8 cellular contexts compared by ENCODE assay signal in the genomic region with DNA sequence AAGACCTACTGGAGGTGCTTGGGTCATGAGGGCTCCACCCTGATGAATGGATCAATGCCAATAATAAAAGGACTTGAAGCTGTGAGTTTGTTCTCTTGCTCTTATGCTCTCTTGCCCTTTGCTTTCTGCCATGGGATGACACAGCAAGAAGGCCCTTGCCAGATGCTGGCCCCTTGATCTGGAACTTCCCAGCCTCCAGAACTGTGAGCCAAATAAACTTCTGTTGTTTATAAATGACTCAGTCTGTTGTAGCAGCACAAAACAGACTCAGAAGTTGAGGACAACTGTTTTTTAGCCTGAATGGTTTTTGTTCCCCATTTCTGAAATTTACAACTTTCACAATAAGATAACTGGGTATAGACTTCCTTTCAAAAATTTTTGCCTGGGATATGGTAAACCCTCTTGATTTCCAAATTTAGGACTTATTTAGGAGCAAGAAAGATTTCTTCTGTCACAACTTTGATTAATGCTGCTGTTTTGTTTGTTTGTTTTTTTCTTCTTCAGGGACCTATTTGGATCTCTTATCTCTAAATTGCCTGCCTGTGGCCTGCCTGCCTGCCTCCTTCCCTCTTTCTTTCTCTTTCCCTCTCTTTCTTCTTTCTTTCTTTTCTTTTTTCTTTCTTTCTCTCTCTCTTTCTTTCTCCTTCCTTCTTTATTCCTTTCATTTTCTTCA. TPM values are rescaled to one million over a fixed set of nuclear protein-coding genes. Genes with fewer than 3 reads are reported as not detected.
DNase-seq lines count a peak whose midpoint lies in the region; ATAC-seq lines count a peak whose summit lies in the region.

No MANE protein-coding gene starts in this region.

- ATAC-seq in GM19324 (IDR thresholded peaks at IDR 0.05; ENCODE audit: low FRiP score, unreplicated experiment), result peak; percentile 76
- peak; percentile 84 for ATAC-seq in HG03045 (IDR thresholded peaks at IDR 0.05; ENCODE audit: unreplicated experiment)

- in situ Hi-C loops in KBM-7 (cut with MboI; ENCODE audit: low pct_unique_long_range_greater_than_20kb, low sequenced_read_pairs), result no loop called here

- H3K36me3 Mint-ChIP-seq in activated naive CD8-positive, alpha-beta T cell treated with anti-CD3 and anti-CD28 coated beads for 36 hours, result no peaks in the 10 kb centered on the region

- no peaks in the 10 kb centered on the region for H3K9me3 Mint-ChIP-seq in activated naive CD8-positive, alpha-beta T cell treated with anti-CD3 and anti-CD28 coated beads for 36 hours

- H3K27me3 Mint-ChIP-seq in activated naive CD8-positive, alpha-beta T cell treated with anti-CD3 and anti-CD28 coated beads for 36 hours, result no peaks in the 10 kb centered on the region

- DNase-seq in activated naive CD8-positive, alpha-beta T cell treated with anti-CD3 and anti-CD28 coated beads for 36 hours, result no peak
- DNase-seq in renal cortical epithelial cell (ENCODE audit: low read depth), result peak; percentile 26
- no peak for DNase-seq in retina
- DNase-seq in KBM-7, result no peak
- DNase-seq in SHP77 treated with DMSO at 0.1 percent for 48 hours (lab: John Stamatoyannopoulos, UW), result no peak
- DNase-seq in stimulated activated CD4-positive, alpha-beta T cell treated with anti-CD3 and anti-CD28 coated beads, Interleukin-2, amount 100 ng/mL, for 24 hours, result no peak

- H3K4me3 Mint-ChIP-seq in activated naive CD8-positive, alpha-beta T cell treated with anti-CD3 and anti-CD28 coated beads for 36 hours, result no peak overlapping the region

- H3K27ac Mint-ChIP-seq in activated naive CD8-positive, alpha-beta T cell treated with anti-CD3 and anti-CD28 coated beads for 36 hours, result peak overlapping the region; percentile 27

- H3K4me1 Mint-ChIP-seq in activated naive CD8-positive, alpha-beta T cell treated with anti-CD3 and anti-CD28 coated beads for 36 hours, result peaks cover 2% of the 10 kb centered on the region

RNA-seq across cellular contexts. Expression of gene ENTPD1, which starts 12.1 kb away (rescaled TPM):
- under 1 TPM; 0.64 to 0.99 TPM for total RNA-seq in activated naive CD8-positive, alpha-beta T cell treated with anti-CD3 and anti-CD28 coated beads for 36 hours
- total RNA-seq in renal cortical epithelial cell, result 0.20 and 0.52 TPM in 2 replicates
